ENCODE assay signal across 1 cellular context in genomic region chr14:61562321-61563161, GRCh38.
TF ChIP-seq lines count a peak whose summit lies in the region.

No MANE protein-coding gene starts in this region.

TF ChIP-seq in HepG2, 621 proteins besides CTCF, POLR2A, EP300 and RAD21 (continued from another document):
- 0 out of 2 replicates have a peak, but pooled peaks have one; percentile 36 for TF ChIP-seq ZNF580 (CRISPR knock-in tag; IDR thresholded peaks at IDR 0.05; ENCODE audit: borderline replicate concordance, low read depth)
- no peak for TF ChIP-seq ZNF761 (CRISPR knock-in tag; conservative IDR thresholded peaks at IDR 0.05)
- TF ChIP-seq MAFK (conservative IDR thresholded peaks at IDR 0.05 in 1 of 2, IDR thresholded peaks at IDR 0.05 in 1 of 2; ENCODE audit: low read length in 2 of 2): peak; percentile 88 to 96
- TF ChIP-seq RXRA (CRISPR knock-in tag; IDR thresholded peaks at IDR 0.05): no peak; the same call in 1 of the 2 replicates
- peak; percentile 85 for TF ChIP-seq GATAD2A (CRISPR knock-in tag; IDR thresholded peaks at IDR 0.05)
- TF ChIP-seq ZBTB8A (CRISPR knock-in tag; IDR thresholded peaks at IDR 0.05; ENCODE audit: borderline replicate concordance, low read depth): no peak
- 0 out of 2 replicates have a peak, but pooled peaks have one; percentile 31 for TF ChIP-seq ZNF644 (CRISPR knock-in tag; IDR thresholded peaks at IDR 0.05; ENCODE audit: low read depth)
- TF ChIP-seq ZNF646 (CRISPR knock-in tag; IDR thresholded peaks at IDR 0.05): peak; percentile 38; the same call in 1 of the 2 replicates
- TF ChIP-seq ZNF614 (CRISPR knock-in tag; IDR thresholded peaks at IDR 0.05; ENCODE audit: borderline replicate concordance): peak; percentile 62; the same call in 1 of the 2 replicates
- no peak for TF ChIP-seq ZNF138 (CRISPR knock-in tag; IDR thresholded peaks at IDR 0.05; ENCODE audit: low read depth)
- no peak for TF ChIP-seq TAF1 (CRISPR knock-in tag; IDR thresholded peaks at IDR 0.05)
- no peak for TF ChIP-seq ZNF674 (CRISPR knock-in tag; IDR thresholded peaks at IDR 0.05; ENCODE audit: low read depth)
- peak; percentile 50; the same call in 1 of the 2 replicates for TF ChIP-seq HDAC1 (CRISPR knock-in tag; IDR thresholded peaks at IDR 0.05)
- TF ChIP-seq SRSF4 (IDR thresholded peaks at IDR 0.05; ENCODE audit: low read depth, low read length, poor library complexity, severe bottlenecking): no peak
- no peak for TF ChIP-seq FOXC1 (CRISPR knock-in tag; IDR thresholded peaks at IDR 0.05; ENCODE audit: borderline replicate concordance)
- peak; percentile 69 for TF ChIP-seq IRF2 (CRISPR knock-in tag; IDR thresholded peaks at IDR 0.05)
- TF ChIP-seq USF2 (IDR thresholded peaks at IDR 0.05; ENCODE audit: low read depth, low read length): no peak
- no peak for TF ChIP-seq USF2 (CRISPR knock-in tag; IDR thresholded peaks at IDR 0.05; ENCODE audit: borderline replicate concordance)
- peak; percentile 55 for TF ChIP-seq SALL1 (CRISPR knock-in tag; IDR thresholded peaks at IDR 0.05)
- no peak for TF ChIP-seq HMG20B (CRISPR knock-in tag; conservative IDR thresholded peaks at IDR 0.05)
- TF ChIP-seq ZSCAN29 (CRISPR knock-in tag; conservative IDR thresholded peaks at IDR 0.05): no peak
- no peak for TF ChIP-seq ZSCAN31 (CRISPR knock-in tag; IDR thresholded peaks at IDR 0.05; ENCODE audit: low read depth)
- TF ChIP-seq ZNF350 (CRISPR knock-in tag; IDR thresholded peaks at IDR 0.05; ENCODE audit: borderline replicate concordance, low read depth): no peak
- TF ChIP-seq ZNF615 (CRISPR knock-in tag; IDR thresholded peaks at IDR 0.05; ENCODE audit: borderline replicate concordance): no peak
- TF ChIP-seq GATAD1 (CRISPR knock-in tag; IDR thresholded peaks at IDR 0.05): peak; percentile 21; the same call in 1 of the 2 replicates
